ENCODE assay signal across 1 cellular context in the genomic region with DNA sequence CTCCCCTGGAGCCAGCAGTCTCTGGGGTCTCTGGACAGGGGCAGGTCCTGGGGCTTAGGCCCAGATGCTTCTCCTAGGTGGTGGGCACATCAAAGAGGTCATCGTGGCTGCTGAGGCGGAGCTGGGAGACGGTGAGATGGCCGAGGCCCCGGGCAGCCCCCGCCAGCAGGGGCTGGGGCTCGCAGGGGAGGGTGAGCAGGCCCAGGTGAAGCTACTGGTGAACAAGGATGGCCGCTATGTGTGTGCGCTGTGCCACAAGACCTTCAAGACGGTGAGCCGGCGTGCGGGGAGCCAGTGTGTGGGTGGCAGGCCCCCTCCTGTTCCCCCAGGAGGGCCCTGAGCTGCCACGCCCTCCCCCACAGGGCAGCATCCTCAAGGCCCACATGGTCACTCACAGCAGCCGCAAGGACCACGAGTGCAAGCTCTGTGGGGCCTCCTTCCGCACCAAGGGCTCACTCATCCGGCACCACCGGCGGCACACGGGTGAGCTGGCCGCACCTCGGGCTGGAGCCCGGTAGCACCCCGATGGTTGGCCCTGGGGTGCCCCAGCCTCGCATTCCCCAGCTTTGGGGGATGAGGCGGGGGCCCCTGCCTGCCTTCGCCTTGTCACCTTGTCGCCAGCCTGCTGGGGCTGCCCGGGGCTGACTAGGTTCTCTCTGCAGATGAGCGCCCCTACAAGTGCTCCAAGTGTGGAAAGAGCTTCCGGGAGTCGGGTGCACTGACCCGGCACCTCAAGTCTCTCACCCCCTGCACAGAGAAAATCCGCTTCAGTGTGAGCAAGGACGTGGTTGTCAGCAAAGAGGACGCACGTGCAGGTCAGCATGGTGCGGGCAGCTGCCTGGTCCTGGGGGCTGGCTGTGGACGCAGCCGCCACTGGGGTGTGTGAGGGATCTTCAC.
A peak's percentile ranks its signal among the peaks of the same experiment; 100 is the strongest.
TF ChIP-seq lines count a peak whose summit lies in the region.

No MANE protein-coding gene starts in this region.

TF ChIP-seq in HepG2, 621 proteins besides CTCF, POLR2A, EP300 and RAD21:
- peak; percentile 46; the same call in 1 of the 2 replicates for TF ChIP-seq RBFOX2 (IDR thresholded peaks at IDR 0.05; ENCODE audit: low read depth, low read length)
- peak; percentile 76 for TF ChIP-seq AGO2 (optimal IDR thresholded peaks at IDR 0.05; ENCODE audit: low read depth, low read length)
- TF ChIP-seq ONECUT2 (CRISPR knock-in tag; IDR thresholded peaks at IDR 0.05) = no peak
